Comparison of ENCODE assay signal across 8 cellular contexts in genomic region chr11:68014157-68014965, GRCh38. TPM values are rescaled to one million over a fixed set of nuclear protein-coding genes. Genes with fewer than 3 reads are reported as not detected.
DNase-seq lines count a peak whose midpoint lies in the region; ATAC-seq and TF ChIP-seq lines count a peak whose summit lies in the region.

No MANE protein-coding gene starts in this region.

- H3K27me3 ChIP-seq in PC-9 (ENCODE audit: insufficient read depth, low read depth) (no peaks in the 10 kb centered on the region), rectal smooth muscle tissue (ENCODE audit: control insufficient read depth, insufficient read depth, low read length) (no peaks in the 10 kb centered on the region)

- peaks cover 25% of the 10 kb centered on the region; the same call in 1 of the 2 replicates for H3K79me2 ChIP-seq in PC-9 (ENCODE audit: low read depth)

- no peaks in the 10 kb centered on the region for H3K36me3 ChIP-seq in PC-9 (ENCODE audit: low read depth)
- H3K36me3 ChIP-seq in rectal smooth muscle tissue (ENCODE audit: control insufficient read depth, insufficient read depth, low read length) = no peaks in the 10 kb centered on the region

- H3K4me3 Mint-ChIP-seq in natural killer cell = no peak overlapping the region

- H3K9me2 ChIP-seq in PC-9 (ENCODE audit: insufficient read depth) = no peaks in the 10 kb centered on the region

- no peak overlapping the region for H3K9ac ChIP-seq in rectal smooth muscle tissue (ENCODE audit: low read length)

- ATAC-seq in GM21717 (IDR thresholded peaks at IDR 0.05; ENCODE audit: unreplicated experiment) = no peak
- no peak for ATAC-seq in natural killer cell

- peak overlapping the region; percentile 81 for H3K4me2 ChIP-seq in PC-9

- no peaks in the 10 kb centered on the region for H3K36me3 Mint-ChIP-seq in natural killer cell

- DNase-seq in EL = peak; percentile 85
- peak; percentile 96 to 98 for DNase-seq in PC-9
- peak in 1 of 2 experiments; percentile 20 for DNase-seq in erythroblast (lab: John Stamatoyannopoulos, UW)
- DNase-seq in natural killer cell = no peak
- DNase-seq in stimulated activated CD4-positive, alpha-beta T cell treated with anti-CD3 and anti-CD28 coated beads, Interleukin-2, amount 100 ng/mL, for 24 hours = no peak
- DNase-seq in DMS153 treated with DMSO at 0.1 percent for 48 hours (lab: John Stamatoyannopoulos, UW; ENCODE audit: unreplicated experiment) = no peak

- peak overlapping the region; percentile 62 for H2AFZ ChIP-seq in PC-9

- peaks cover 16 to 24% of the 10 kb centered on the region in 2 donors for H3K4me1 Mint-ChIP-seq in natural killer cell

- H3F3A ChIP-seq in PC-9 (ENCODE audit: insufficient read depth, low read depth) = peaks cover 58% of the 10 kb centered on the region

- peak; percentile 49 for TF ChIP-seq POLR2A in erythroblast (IDR thresholded peaks at IDR 0.05; ENCODE audit: low read length)

- peak overlapping the region; percentile 49 for H3K4me3 ChIP-seq in PC-9
- no peak overlapping the region for H3K4me3 ChIP-seq in rectal smooth muscle tissue (ENCODE audit: low read length)

- no peaks in the 10 kb centered on the region for H4K20me1 ChIP-seq in PC-9 (ENCODE audit: insufficient read depth)

- H3K9me3 ChIP-seq in PC-9 (ENCODE audit: insufficient read depth, low read depth) = no peaks in the 10 kb centered on the region

- peaks cover 87% of the 10 kb centered on the region for H3K4me1 ChIP-seq in PC-9 (replicated peaks; ENCODE audit: insufficient read depth)
- peaks cover 12% of the 10 kb centered on the region for H3K4me1 ChIP-seq in rectal smooth muscle tissue (ENCODE audit: control insufficient read depth, insufficient read depth, low read length)

- H3K27me3 Mint-ChIP-seq in natural killer cell (ENCODE audit: low read depth in 2 of 2) = no peaks in the 10 kb centered on the region

- no peak for TF ChIP-seq CTCF in PC-9 (conservative IDR thresholded peaks at IDR 0.05)
- TF ChIP-seq CTCF in natural killer cell (IDR thresholded peaks at IDR 0.05) = no peak

- TSS peak; percentile 18 for BruUV-seq in PC-9 (replicated peaks; lab: Mats Ljungman, UMichigan)

- CTCF ChIA-PET in PC-9 (lab: Charles Lee) = interaction anchor here (0.5 to 1.5 kb wide), 3 partner anchors 13 to 195 kb away, joined by 3 to 22 read pairs (median 7); no protein-coding TSS in a partner anchor

- H3K27ac ChIP-seq in PC-9 (peak overlapping the region; percentile 93), rectal smooth muscle tissue (ENCODE audit: low read depth, low read length) (peak overlapping the region; percentile 51)

- H3K27ac Mint-ChIP-seq in natural killer cell = no peak overlapping the region

- POLR2A ChIA-PET in PC-9 (lab: Charles Lee; ENCODE audit: unreplicated experiment) = interaction anchor here (0.6 to 1.0 kb wide), 6 partner anchors 26 to 712 kb away, joined by 3 to 5 read pairs (median 4); no protein-coding TSS in a partner anchor

- intact Hi-C loops in PC-9 (cut with micrococcal nuclease; ENCODE audit: unreplicated experiment) = loop anchor here (1.0 to 10.0 kb wide), 4 partner anchors 16 to 170 kb away; partner anchors contain the start of gene NDUFS8
- intact Hi-C loops in natural killer cell (cut with micrococcal nuclease) = no loop called here

- H3K9me3 Mint-ChIP-seq in natural killer cell = no peaks in the 10 kb centered on the region

RNA-seq across cellular contexts. Expression of gene ALDH3B1, which starts 4.2 kb away (rescaled TPM):
- total RNA-seq in PC-9 (2021) = 98.1 and 104 TPM in 2 replicates
- 1 to 10 TPM; 2.4 to 9.0 (median 4.0) TPM for total RNA-seq in natural killer cell

RNA-seq across cellular contexts. Expression of gene UNC93B1, which starts 10.5 kb away (rescaled TPM):
- total RNA-seq in PC-9 (2021) = 75.5 and 94.4 TPM in 2 replicates
- 10 to 100 TPM; 26.6 to 44.3 (median 39.7) TPM for total RNA-seq in natural killer cell

RNA-seq across cellular contexts. Expression of gene NDUFS8, which starts 16.1 kb away (rescaled TPM):
- 270 and 275 TPM in 2 replicates for total RNA-seq in PC-9 (2021)
- total RNA-seq in natural killer cell = 10 to 100 TPM; 84.5 to 95.2 (median 90.7) TPM

RNA-seq across cellular contexts. Expression of gene TCIRG1, which starts 24.5 kb away (rescaled TPM):
- total RNA-seq in PC-9 (2021) (125 and 175 TPM in 2 replicates), natural killer cell (100 to 1,000 TPM; 438 to 480 (median 465) TPM)

Comparison
In these comparisons a context has a peak if more than half of its experiments do, and no peak if none do; other contexts are left out.
1. DNase-seq: peak in EL (single experiment) and PC-9 (2 of 2); none in natural killer cell (single experiment), stimulated activated CD4-positive, alpha-beta T cell treated with anti-CD3 and anti-CD28 coated beads, Interleukin-2, amount 100 ng/mL, for 24 hours (0 of 2) and DMS153 treated with DMSO at 0.1 percent for 48 hours (single experiment).